In the genomic region with DNA sequence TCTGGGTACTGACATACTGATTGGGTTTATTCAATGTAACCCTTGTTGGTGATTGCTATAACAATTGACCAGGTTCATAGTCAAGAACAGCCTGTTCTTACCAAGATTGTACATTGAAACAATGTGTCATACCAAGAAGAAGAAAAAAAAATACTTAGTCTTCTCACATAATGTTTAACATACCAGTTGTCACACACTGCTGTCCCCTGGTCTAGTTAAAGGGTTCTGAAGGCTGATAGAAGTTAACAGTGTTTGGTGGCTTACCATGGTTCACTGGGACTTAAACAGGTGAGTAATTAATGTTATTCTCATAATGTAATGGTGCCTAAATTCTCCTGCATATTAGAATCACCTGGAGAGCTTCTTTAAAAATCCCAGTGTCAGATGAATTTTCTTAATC, we compare ENCODE assay signal across 23 cellular contexts. TPM values are rescaled to one million over a fixed set of nuclear protein-coding genes. Genes with fewer than 3 reads are reported as not detected.
DNase-seq lines count a peak whose midpoint lies in the region; ATAC-seq, FAIRE-seq and TF ChIP-seq lines count a peak whose summit lies in the region.
"Had no signal": no experiment of that assay in that cellular context is flagged by ENCODE, and none has a peak within 500 bp of the region (broad histone marks: within the 10 kb centered on the region; RNA-seq: fewer than 3 reads in every experiment).

No MANE protein-coding gene starts in this region.

- no peak overlapping the region for H2BK5ac ChIP-seq in IMR-90 (ENCODE audit: low read depth, low read length, poor library complexity, severe bottlenecking)

- no peak overlapping the region for H2BK20ac ChIP-seq in IMR-90 (ENCODE audit: low read depth, low read length)

- no peak overlapping the region for H3K4me2 ChIP-seq in A549
- H3K4me2 ChIP-seq in IMR-90 (ENCODE audit: low read depth, low read length): no peak overlapping the region
- H3K4me2 ChIP-seq: hepatocyte had no signal

- H3K9me1 ChIP-seq in IMR-90 (ENCODE audit: insufficient read depth, low read length): no peaks in the 10 kb centered on the region

- no peaks in the 10 kb centered on the region for H3K27me3 ChIP-seq in IMR-90 (ENCODE audit: control insufficient read depth, insufficient read depth, low read length)
- H3K27me3 ChIP-seq in esophagus muscularis mucosa: no peaks in the 10 kb centered on the region
- H3K27me3 ChIP-seq: ascending aorta, hepatocyte, spleen, upper lobe of left lung had no signal

- no peak overlapping the region for H3K23ac ChIP-seq in IMR-90 (ENCODE audit: low read depth, low read length)

- H3K27ac ChIP-seq in A549 (no peak overlapping the region; a peak in 1 of 6 replicates), IMR-90 (ENCODE audit: insufficient read depth, low read length) (no peak overlapping the region), esophagus muscularis mucosa (replicated peaks in 1 of 4) (no peak overlapping the region)
- H3K27ac ChIP-seq: ascending aorta, hepatocyte, HL-60, spleen, upper lobe of left lung had no signal

- H2AFZ ChIP-seq in IMR-90 (replicated peaks; ENCODE audit: low read length, poor library complexity): no peak overlapping the region
- H2AFZ ChIP-seq: hepatocyte had no signal

- TF ChIP-seq EP300 in A549 (IDR thresholded peaks at IDR 0.05) (no peak), esophagus muscularis mucosa (IDR thresholded peaks at IDR 0.05) (no peak)

- POLR2A ChIA-PET in A549 (lab: Yijun Ruan, JAX) (no interaction called here), IMR-90 (lab: Charles Lee; ENCODE audit: unreplicated experiment) (no interaction called here)

- H3K14ac ChIP-seq in IMR-90 (replicated peaks; ENCODE audit: low read depth, low read length): no peak overlapping the region

- dilution Hi-C loops in IMR-90 (cut with HindIII; ENCODE audit: low sequenced_read_pairs, unreplicated experiment): no loop called here

- TF ChIP-seq POLR2A in A549 (IDR thresholded peaks at IDR 0.05; ENCODE audit: low read length): no peak
- no peak for TF ChIP-seq POLR2A in IMR-90 (IDR thresholded peaks at IDR 0.05; ENCODE audit: low read depth, low read length)
- no peak for TF ChIP-seq POLR2A in esophagus muscularis mucosa (IDR thresholded peaks at IDR 0.05; ENCODE audit: low read depth)

- DNase-seq in A549 (ENCODE audit: low read depth in 1 of 2, low spot score in 1 of 2) (no peak), IMR-90 (no peak), A172 (ENCODE audit: low spot score) (no peak), esophagus muscularis mucosa (ENCODE audit: extremely low spot score) (no peak), NCI-H524 treated with DMSO at 0.1 percent for 48 hours (lab: John Stamatoyannopoulos, UW) (no peak)
- no peak for DNase-seq in activated CD4-positive, alpha-beta T cell treated with anti-CD3 and anti-CD28 coated beads for 4 hours
- DNase-seq: 8988T; activated CD4-positive, alpha-beta T cell treated with anti-CD3 and anti-CD28 coated beads for 36 hours; Caco-2; central memory CD4-positive, alpha-beta T cell; erythroblast; foreskin melanocyte; NCI-H1417 treated with DMSO at 0.1 percent for 48 hours; NCI-H748 treated with DMSO at 0.1 percent for 48 hours; spleen; stimulated activated CD4-positive, alpha-beta T cell treated with anti-CD3 and anti-CD28 coated beads, Interleukin-4, amount 100 ng/mL, for 24 hours; stimulated activated naive CD8-positive, alpha-beta T cell treated with anti-CD3 and anti-CD28 coated beads, Interleukin-15, amount 100 ng/mL, for 72 hours; upper lobe of left lung had no signal

- no TSS peak for BruUV-seq in IMR-90 (replicated peaks; lab: Mats Ljungman, UMichigan)

- H3K9me3 ChIP-seq in A549: peaks cover 19% of the 10 kb centered on the region
- H3K9me3 ChIP-seq in IMR-90 (ENCODE audit: control insufficient read depth, insufficient read depth, low read length): peaks cover 2% of the 10 kb centered on the region; the same call in 1 of the 2 replicates
- peaks cover 0 to 18% (median 10%) of the 10 kb centered on the region in 4 donors for H3K9me3 ChIP-seq in esophagus muscularis mucosa

- FAIRE-seq in A549 (lab: Jason Lieb, UNC): peak; percentile 51

- ATAC-seq in A549 (no peak), GM19043 (IDR thresholded peaks at IDR 0.05; ENCODE audit: low read depth, unreplicated experiment) (peak; percentile 59), HG02678 (IDR thresholded peaks at IDR 0.05; ENCODE audit: unreplicated experiment) (peak; percentile 60), IMR-90 (ENCODE audit: low read depth) (no peak)
- ATAC-seq: activated CD4-positive, alpha-beta T cell treated with anti-CD3 and anti-CD28 coated beads for 36 hours; stimulated activated naive CD8-positive, alpha-beta T cell treated with anti-CD3 and anti-CD28 coated beads, Interleukin-15, amount 100 ng/mL, for 72 hours had no signal

- no peak overlapping the region for H4K91ac ChIP-seq in IMR-90 (ENCODE audit: insufficient read depth, low read depth, low read length)

- H3K79me1 ChIP-seq in IMR-90 (ENCODE audit: low read depth in 1 of 2, low read length in 2 of 2): no peaks in the 10 kb centered on the region

- no peak overlapping the region for H3K4ac ChIP-seq in IMR-90 (ENCODE audit: low read depth, low read length)

- H4K5ac ChIP-seq in IMR-90 (ENCODE audit: low read depth, low read length): no peak overlapping the region

- CTCF ChIA-PET in A549 (lab: Yijun Ruan, JAX): interaction anchor here (0.7 to 1.4 kb wide), 3 partner anchors 8 to 19 kb away, joined by 4 read pairs; no protein-coding TSS in a partner anchor
- CTCF ChIA-PET in IMR-90 (lab: Yijun Ruan, JAX): no interaction called here

- H3K4me1 ChIP-seq in A549 (peaks cover 29% of the 10 kb centered on the region), IMR-90 (ENCODE audit: control insufficient read depth, insufficient read depth, low read length) (no peaks in the 10 kb centered on the region), esophagus muscularis mucosa (no peaks in the 10 kb centered on the region)
- H3K4me1 ChIP-seq: ascending aorta, Caco-2, upper lobe of left lung had no signal

- H2BK120ac ChIP-seq in IMR-90 (ENCODE audit: low read depth, low read length): no peak overlapping the region

- intact Hi-C loops in IMR-90 (cut with micrococcal nuclease): no loop called here
- intact Hi-C loops in esophagus muscularis mucosa (cut with DNase I): no loop called here

- TF ChIP-seq RAD21 in A549 (conservative IDR thresholded peaks at IDR 0.05 in 1 of 2, IDR thresholded peaks at IDR 0.05 in 1 of 2) (no peak), IMR-90 (IDR thresholded peaks at IDR 0.05; ENCODE audit: low read length) (no peak)

- in situ Hi-C loops in IMR-90 (cut with MboI; ENCODE audit: low sequenced_read_pairs): no loop called here

- no peak overlapping the region for H4K8ac ChIP-seq in IMR-90 (ENCODE audit: low read depth in 2 of 2, low read length in 2 of 2)

- H3K36me3 ChIP-seq in IMR-90 (ENCODE audit: control insufficient read depth, insufficient read depth, low read length): no peaks in the 10 kb centered on the region
- H3K36me3 ChIP-seq in esophagus muscularis mucosa: no peaks in the 10 kb centered on the region
- H3K36me3 ChIP-seq: ascending aorta, upper lobe of left lung had no signal

- no peak overlapping the region for H2BK15ac ChIP-seq in IMR-90 (ENCODE audit: low read depth, low read length)

- 0 out of 2 replicates have a peak overlapping the region, but pooled peaks have one; percentile 6 for H2AK5ac ChIP-seq in IMR-90 (ENCODE audit: low read depth, low read length)

- TF ChIP-seq CTCF in A549 (IDR thresholded peaks at IDR 0.05): no peak
- TF ChIP-seq CTCF in IMR-90 (conservative IDR thresholded peaks at IDR 0.05; ENCODE audit: low read depth, low read length): no peak
- no peak for TF ChIP-seq CTCF in esophagus muscularis mucosa (IDR thresholded peaks at IDR 0.05)

- H2AK9ac ChIP-seq in IMR-90 (replicated peaks; ENCODE audit: low read depth, low read length, poor library complexity): no peak overlapping the region

- no peak overlapping the region for H3K18ac ChIP-seq in IMR-90 (ENCODE audit: low read depth, low read length)

- no peak overlapping the region for H3K9ac ChIP-seq in IMR-90 (ENCODE audit: low read depth, low read length)

- H4K20me1 ChIP-seq in IMR-90 (ENCODE audit: insufficient read depth, low read length): no peaks in the 10 kb centered on the region; the same call in 1 of the 2 replicates

- H3K4me3 ChIP-seq in A549 (no peak overlapping the region), IMR-90 (ENCODE audit: insufficient read depth, low read depth, low read length) (no peak overlapping the region), esophagus muscularis mucosa (no peak overlapping the region)
- H3K4me3 ChIP-seq: ascending aorta, hepatocyte, spleen, upper lobe of left lung had no signal

- no peak overlapping the region for H3K56ac ChIP-seq in IMR-90 (ENCODE audit: extremely low read depth, insufficient read depth, low read length)

TF ChIP-seq in A549, 52 proteins besides CTCF, POLR2A, EP300 and RAD21 (continues in another document):
- no peak for TF ChIP-seq RARB (CRISPR knock-in tag; IDR thresholded peaks at IDR 0.05)
- TF ChIP-seq ZFP36 (IDR thresholded peaks at IDR 0.05; ENCODE audit: borderline replicate concordance, partially characterized antibody): no peak
- no peak for TF ChIP-seq NPAS2 (CRISPR knock-in tag; IDR thresholded peaks at IDR 0.05; ENCODE audit: borderline replicate concordance)
- no peak for TF ChIP-seq FOSB (CRISPR knock-in tag; IDR thresholded peaks at IDR 0.05)

TF ChIP-seq in IMR-90, 13 proteins besides CTCF, POLR2A, EP300 and RAD21 (continues in another document):
- TF ChIP-seq MAFK (IDR thresholded peaks at IDR 0.05; ENCODE audit: low read depth, low read length) (no peak), CHD1 (IDR thresholded peaks at IDR 0.05; ENCODE audit: low read depth, low read length) (no peak), MXI1 (IDR thresholded peaks at IDR 0.05; ENCODE audit: borderline replicate concordance, low read depth, low read length) (no peak), NFE2L2 (IDR thresholded peaks at IDR 0.05; ENCODE audit: low read depth, low read length) (no peak), BHLHE40 (IDR thresholded peaks at IDR 0.05; ENCODE audit: low read depth, low read length) (no peak), MAZ (IDR thresholded peaks at IDR 0.05; ENCODE audit: borderline replicate concordance, low read depth, low read length) (no peak)

RNA-seq across cellular contexts. Expression of a gene that starts 18.5 kb away (rescaled TPM):
- polyA plus RNA-seq in A549 (2011; rRNA removed) (48.7 and 66.4 TPM in 2 replicates), A549 (2017; fragmentation: RNase III; extraction: RNeasy Plus Mini Kit Qiagen cat#74134 plus additional on column Dnase treatment) (25.7 to 27.1 TPM (median 25.8 TPM) in 3 replicates), IMR-90 (2012; rRNA removed) (8.8 and 12.5 TPM in 2 replicates)
- polyA plus RNA-seq in A549 (2012; cell fraction: cytosol; rRNA removed): 11.7 and 12.6 TPM in 2 replicates
- 3.4 and 7.3 TPM in 2 replicates for polyA plus RNA-seq in A549 (2012; cell fraction: nucleus; rRNA removed)
- 26.0 and 30.8 TPM in 2 replicates for polyA minus RNA-seq in A549 (2011; rRNA and poly(A)+ RNA removed)
- total RNA-seq in IMR-90 (2012; rRNA removed) (19.4 and 44.2 TPM in 2 replicates), esophagus muscularis mucosa (10 to 100 TPM; 23.1 to 28.0 (median 25.4) TPM)
- 2.0 and 2.8 TPM in 2 replicates for polyA plus RNA-seq in IMR-90 (2012; cell fraction: cytosol; rRNA removed)
- 1.1 and 22.9 TPM in 2 replicates for polyA plus RNA-seq in IMR-90 (2012; cell fraction: nucleus; rRNA removed; ENCODE audit: low replicate concordance)
- 49.6 and 52.3 TPM in 2 replicates for total RNA-seq in A172 (2014; rRNA removed; shearing (Covaris generic))

Comparison
In these comparisons a context has a peak if more than half of its experiments do, and no peak if none do; other contexts are left out.
1. ATAC-seq: peak in GM19043 (single experiment) and HG02678 (single experiment); none in A549 (0 of 2) and IMR-90 (single experiment).